20 cellular contexts compared by ENCODE assay signal in genomic region chr20:225879-226278, GRCh38. TPM values are rescaled to one million over a fixed set of nuclear protein-coding genes. Genes with fewer than 3 reads are reported as not detected.
"Had no signal": no experiment of that assay in that cellular context is flagged by ENCODE, and none has a peak within 500 bp of the region (broad histone marks: within the 10 kb centered on the region; RNA-seq: fewer than 3 reads in every experiment).

No MANE protein-coding gene starts in this region.

RNA-seq across cellular contexts. Expression of gene DEFB129, which starts 1.2 kb away (rescaled TPM):
- total RNA-seq: colonic mucosa, dermis microvascular lymphatic vessel endothelial cell, endodermal cell, esophagus mucosa, esophagus squamous epithelium, gastrocnemius medialis, glomerular endothelial cell, heart right ventricle, kidney epithelial cell, left cardiac atrium, left lung, left ventricle myocardium superior, lower leg skin, lower lobe of right lung, lung microvascular endothelial cell, mesenteric fat pad, mesothelial cell of epicardium, mucosa of descending colon, myocyte had no signal
- polyA plus RNA-seq: heart right ventricle, keratinocyte had no signal

RNA-seq across cellular contexts. Expression of gene DEFB132, which starts 31.6 kb away (rescaled TPM):
- total RNA-seq: colonic mucosa, dermis microvascular lymphatic vessel endothelial cell, endodermal cell, esophagus mucosa, esophagus squamous epithelium, gastrocnemius medialis, glomerular endothelial cell, kidney epithelial cell, left lung, left ventricle myocardium superior, lower leg skin, lower lobe of right lung, lung microvascular endothelial cell, mesothelial cell of epicardium, mucosa of descending colon, myocyte had no signal
- polyA plus RNA-seq: heart right ventricle, keratinocyte had no signal

RNA-seq across cellular contexts. Expression of gene DEFB128, which starts 36.4 kb away (rescaled TPM):
- total RNA-seq: colonic mucosa, dermis microvascular lymphatic vessel endothelial cell, endodermal cell, esophagus mucosa, esophagus squamous epithelium, gastrocnemius medialis, glomerular endothelial cell, heart right ventricle, kidney epithelial cell, left cardiac atrium, left lung, left ventricle myocardium superior, lower leg skin, lower lobe of right lung, lung microvascular endothelial cell, mesenteric fat pad, mesothelial cell of epicardium, mucosa of descending colon, myocyte had no signal
- polyA plus RNA-seq: heart right ventricle, keratinocyte had no signal
